Comparison of ENCODE assay signal across 19 cellular contexts in genomic region chr2:240390091-240391073, GRCh38. TPM values are rescaled to one million over a fixed set of nuclear protein-coding genes. Genes with fewer than 3 reads are reported as not detected.
A peak's percentile ranks its signal among the peaks of the same experiment; 100 is the strongest.
DNase-seq lines count a peak whose midpoint lies in the region; ATAC-seq, FAIRE-seq and TF ChIP-seq lines count a peak whose summit lies in the region.
"Had no signal": no experiment of that assay in that cellular context is flagged by ENCODE, and none has a peak within 500 bp of the region (broad histone marks: within the 10 kb centered on the region; RNA-seq: fewer than 3 reads in every experiment).

No MANE protein-coding gene starts in this region.

- peak overlapping the region; percentile 85 for H2BK120ac ChIP-seq in IMR-90 (ENCODE audit: low read depth, low read length)

- H2AFZ ChIP-seq in IMR-90 (replicated peaks; ENCODE audit: low read length, poor library complexity), result peak overlapping the region; percentile 63

- DNase-seq in activated CD4-positive, alpha-beta T cell treated with anti-CD3 and anti-CD28 coated beads, Interleukin-2, amount 10 ng/mL, durations not matched to agents 7 days and 5 days, result no peak
- no peak for DNase-seq in activated CD4-positive, alpha-beta T cell treated with anti-CD3 and anti-CD28 coated beads, Interleukin-2, amount 50 U/mL, for 4 hours
- DNase-seq in IMR-90 (no peak), left ventricle myocardium superior (peak; percentile 18), pancreas (peak in 4 of 6 donors; percentile 10 to 53 (median 32)), endodermal cell (no peak)
- no peak for DNase-seq in stimulated activated CD4-positive, alpha-beta T cell treated with anti-CD3 and anti-CD28 coated beads, Interleukin-4, amount 100 ng/mL, for 24 hours
- DNase-seq: activated CD4-positive, CD25-positive, alpha-beta regulatory T cell; activated CD8-positive, alpha-beta memory T cell treated with anti-CD3 and anti-CD28 coated beads, Interleukin-2, amount 50 U/mL, for 4 hours; activated gamma-delta T cell treated with Interleukin-2 at 50 U/mL for 16 hours; CD4-positive, alpha-beta T cell; DMS53; NCI-H1436 treated with DMSO at 0.1 percent for 48 hours; NCI-H446 treated with DMSO at 0.1 percent for 48 hours; SIG-M5 had no signal

- no peaks in the 10 kb centered on the region for H4K20me1 ChIP-seq in IMR-90 (ENCODE audit: insufficient read depth, low read length)

- no peak overlapping the region for H3K9ac ChIP-seq in IMR-90 (ENCODE audit: low read depth, low read length)
- H3K9ac ChIP-seq in endodermal cell (ENCODE audit: extremely low read depth, low read length, poor library complexity, severe bottlenecking), result no peak overlapping the region

- H3K18ac ChIP-seq in IMR-90 (ENCODE audit: low read depth, low read length), result no peak overlapping the region

- no peak overlapping the region for H4K8ac ChIP-seq in IMR-90 (ENCODE audit: low read depth in 2 of 2, low read length in 2 of 2)

- peak overlapping the region; percentile 31 for H3K27ac Mint-ChIP-seq in activated CD4-positive, alpha-beta T cell treated with anti-CD3 and anti-CD28 coated beads, Interleukin-2, amount 10 ng/mL, durations not matched to agents 7 days and 5 days
- no peak overlapping the region for H3K27ac Mint-ChIP-seq in endodermal cell
- H3K27ac Mint-ChIP-seq: CD4-positive, alpha-beta T cell; T-helper 17 cell had no signal

- in situ Hi-C loops in IMR-90 (cut with MboI; ENCODE audit: low sequenced_read_pairs), result no loop called here

- no peak overlapping the region for H3K4me3 ChIP-seq in IMR-90 (ENCODE audit: insufficient read depth, low read depth, low read length)
- no peak overlapping the region for H3K4me3 ChIP-seq in pancreas
- no peak overlapping the region for H3K4me3 ChIP-seq in endodermal cell (ENCODE audit: low read length)

- no peak for FAIRE-seq in pancreas (lab: Jason Lieb, UNC)
- FAIRE-seq: astrocyte had no signal

- no peak overlapping the region for H3K23ac ChIP-seq in IMR-90 (ENCODE audit: low read depth, low read length)

- dilution Hi-C loops in IMR-90 (cut with HindIII; ENCODE audit: low sequenced_read_pairs, unreplicated experiment), result no loop called here

- no peak overlapping the region for H3K4me3 Mint-ChIP-seq in activated CD4-positive, alpha-beta T cell treated with anti-CD3 and anti-CD28 coated beads, Interleukin-2, amount 10 ng/mL, durations not matched to agents 7 days and 5 days
- H3K4me3 Mint-ChIP-seq in endodermal cell, result no peak overlapping the region
- H3K4me3 Mint-ChIP-seq: CD4-positive, alpha-beta T cell; T-helper 17 cell had no signal

- TF ChIP-seq RAD21 in IMR-90 (IDR thresholded peaks at IDR 0.05; ENCODE audit: low read length), result no peak

- H3K4me2 ChIP-seq in IMR-90 (ENCODE audit: low read depth, low read length), result no peak overlapping the region

- intact Hi-C loops in IMR-90 (cut with micrococcal nuclease) (no loop called here), left ventricle myocardium superior (cut with micrococcal nuclease) (no loop called here), pancreas (cut with DNase I) (no loop called here)

- no peaks in the 10 kb centered on the region for H3K27me3 Mint-ChIP-seq in activated CD4-positive, alpha-beta T cell treated with anti-CD3 and anti-CD28 coated beads, Interleukin-2, amount 10 ng/mL, durations not matched to agents 7 days and 5 days
- H3K27me3 Mint-ChIP-seq in endodermal cell (ENCODE audit: insufficient read depth), result no peaks in the 10 kb centered on the region
- H3K27me3 Mint-ChIP-seq: CD4-positive, alpha-beta T cell; T-helper 17 cell had no signal

- peaks cover 19% of the 10 kb centered on the region for H3K9me1 ChIP-seq in IMR-90 (ENCODE audit: insufficient read depth, low read length)

- H2AK9ac ChIP-seq in IMR-90 (replicated peaks; ENCODE audit: low read depth, low read length, poor library complexity), result peak overlapping the region; percentile 23

- peaks cover 21% of the 10 kb centered on the region for H3K4me1 Mint-ChIP-seq in activated CD4-positive, alpha-beta T cell treated with anti-CD3 and anti-CD28 coated beads, Interleukin-2, amount 10 ng/mL, durations not matched to agents 7 days and 5 days
- H3K4me1 Mint-ChIP-seq in endodermal cell, result no peaks in the 10 kb centered on the region

- BruUV-seq in IMR-90 (replicated peaks; lab: Mats Ljungman, UMichigan), result no TSS peak

- peak overlapping the region; percentile 86; the same call in 1 of the 2 replicates for H2AK5ac ChIP-seq in IMR-90 (ENCODE audit: low read depth, low read length)

- peak overlapping the region; percentile 19 for H3K14ac ChIP-seq in IMR-90 (replicated peaks; ENCODE audit: low read depth, low read length)

- H2BK15ac ChIP-seq in IMR-90 (ENCODE audit: low read depth, low read length), result peak overlapping the region; percentile 93; the same call in 2 of the 3 replicates

- no peak overlapping the region for H3K56ac ChIP-seq in IMR-90 (ENCODE audit: extremely low read depth, insufficient read depth, low read length)

- CTCF ChIA-PET in activated CD4-positive, alpha-beta T cell treated with anti-CD3 and anti-CD28 coated beads, Interleukin-2, amount 10 ng/mL, durations not matched to agents 7 days and 5 days (lab: Charles Lee), result no interaction called here
- CTCF ChIA-PET in IMR-90 (lab: Yijun Ruan, JAX), result no interaction called here

- H2BK5ac ChIP-seq in IMR-90 (ENCODE audit: low read depth, low read length, poor library complexity, severe bottlenecking), result no peak overlapping the region

- H3K9me3 Mint-ChIP-seq in activated CD4-positive, alpha-beta T cell treated with anti-CD3 and anti-CD28 coated beads, Interleukin-2, amount 10 ng/mL, durations not matched to agents 7 days and 5 days, result no peaks in the 10 kb centered on the region
- H3K9me3 Mint-ChIP-seq in endodermal cell, result no peaks in the 10 kb centered on the region
- H3K9me3 Mint-ChIP-seq: CD4-positive, alpha-beta T cell had no signal

- H3K36me3 ChIP-seq in IMR-90 (ENCODE audit: control insufficient read depth, insufficient read depth, low read length) (no peaks in the 10 kb centered on the region), pancreas (no peaks in the 10 kb centered on the region), endodermal cell (ENCODE audit: control insufficient read depth, insufficient read depth, low read length) (no peaks in the 10 kb centered on the region)

- no peak overlapping the region for H4K5ac ChIP-seq in IMR-90 (ENCODE audit: low read depth, low read length)

- peak overlapping the region; percentile 83; the same call in 1 of the 2 replicates for H2BK20ac ChIP-seq in IMR-90 (ENCODE audit: low read depth, low read length)

- no peak overlapping the region for H3K27ac ChIP-seq in IMR-90 (ENCODE audit: insufficient read depth, low read length)
- no peak overlapping the region for H3K27ac ChIP-seq in pancreas
- no peak overlapping the region for H3K27ac ChIP-seq in endodermal cell (ENCODE audit: low read depth, low read length)

- no peak for TF ChIP-seq POLR2A in IMR-90 (IDR thresholded peaks at IDR 0.05; ENCODE audit: low read depth, low read length)

- no peak for ATAC-seq in IMR-90 (ENCODE audit: low read depth)
- ATAC-seq in left ventricle myocardium superior, result no peak
- no peak for ATAC-seq in pancreas
- ATAC-seq in GM21529 (IDR thresholded peaks at IDR 0.05; ENCODE audit: unreplicated experiment), result no peak
- ATAC-seq: HCT116, T-helper 17 cell had no signal

- H3K27me3 ChIP-seq in IMR-90 (ENCODE audit: control insufficient read depth, insufficient read depth, low read length), result no peaks in the 10 kb centered on the region
- H3K27me3 ChIP-seq in pancreas, result no peaks in the 10 kb centered on the region
- no peaks in the 10 kb centered on the region for H3K27me3 ChIP-seq in endodermal cell (ENCODE audit: control insufficient read depth, insufficient read depth, low read length, poor library complexity, severe bottlenecking)

- peaks cover 0 to 16% of the 10 kb centered on the region in 2 experiments; a peak in 2 of 4 replicates for H3K79me1 ChIP-seq in IMR-90 (ENCODE audit: low read depth in 1 of 2, low read length in 2 of 2)

- no peaks in the 10 kb centered on the region for H3K36me3 Mint-ChIP-seq in activated CD4-positive, alpha-beta T cell treated with anti-CD3 and anti-CD28 coated beads, Interleukin-2, amount 10 ng/mL, durations not matched to agents 7 days and 5 days (ENCODE audit: low read depth)
- no peaks in the 10 kb centered on the region for H3K36me3 Mint-ChIP-seq in endodermal cell (ENCODE audit: low read depth)

- POLR2A ChIA-PET in activated CD4-positive, alpha-beta T cell treated with anti-CD3 and anti-CD28 coated beads, Interleukin-2, amount 10 ng/mL, durations not matched to agents 7 days and 5 days (lab: Charles Lee), result no interaction called here
- POLR2A ChIA-PET in IMR-90 (lab: Charles Lee; ENCODE audit: unreplicated experiment), result no interaction called here

- TF ChIP-seq CTCF in IMR-90 (conservative IDR thresholded peaks at IDR 0.05; ENCODE audit: low read depth, low read length) (no peak), pancreas (IDR thresholded peaks at IDR 0.05) (no peak), endodermal cell (conservative IDR thresholded peaks at IDR 0.05) (no peak)

- WGBS in IMR-90 (ENCODE audit: extremely low coverage in 2 of 2, insufficient read length in 1 of 2), 2 experiments, result 81% methylated on average over 5 of the region's 28 CpGs; no CpG with 5 or more reads in 1 of the 2 experiments
- WGBS in pancreas, 2 donors, result 80 to 82% methylated on average over 27 to 28 of the region's 28 CpGs
- 90 to 95% methylated on average over 11 to 28 of the region's 28 CpGs for WGBS in endodermal cell (ENCODE audit: insufficient coverage in 1 of 2, insufficient read length in 1 of 2), 2 experiments

- peaks cover 11% of the 10 kb centered on the region for H3K4me1 ChIP-seq in IMR-90 (ENCODE audit: control insufficient read depth, insufficient read depth, low read length)
- H3K4me1 ChIP-seq in pancreas, result no peaks in the 10 kb centered on the region
- H3K4me1 ChIP-seq in endodermal cell (ENCODE audit: control insufficient read depth, insufficient read depth, low read length), result no peaks in the 10 kb centered on the region

- peak overlapping the region; percentile 86 for H3K4ac ChIP-seq in IMR-90 (ENCODE audit: low read depth, low read length)

- no peaks in the 10 kb centered on the region for H3K9me3 ChIP-seq in IMR-90 (ENCODE audit: control insufficient read depth, insufficient read depth, low read length)
- no peaks in the 10 kb centered on the region for H3K9me3 ChIP-seq in pancreas
- no peaks in the 10 kb centered on the region for H3K9me3 ChIP-seq in endodermal cell (ENCODE audit: control insufficient read depth, low read length)

- peak overlapping the region; percentile 58 for H4K91ac ChIP-seq in IMR-90 (ENCODE audit: insufficient read depth, low read depth, low read length)

RNA-seq across cellular contexts. Expression of gene GPC1, which starts 45.1 kb away (rescaled TPM):
- 1 to 10 TPM; 7.3 to 7.5 TPM for total RNA-seq in activated CD4-positive, alpha-beta T cell treated with anti-CD3 and anti-CD28 coated beads, Interleukin-2, amount 10 ng/mL, durations not matched to agents 7 days and 5 days
- total RNA-seq in IMR-90 (2012; rRNA removed) (16.0 and 18.6 TPM in 2 replicates), left ventricle myocardium superior (177 TPM), pancreas (10 to 100 TPM; 11.7 to 37.6 (median 16.3) TPM), endodermal cell (10 to 100 TPM; 37.8 to 69.7 TPM)
- polyA plus RNA-seq in IMR-90 (2012; rRNA removed) (211 and 222 TPM in 2 replicates), pancreas (10 to 100 TPM; 23.2 to 27.5 TPM)
- 148 and 334 TPM in 2 replicates for polyA plus RNA-seq in IMR-90 (2012; cell fraction: cytosol; rRNA removed)
- 193 and 494 TPM in 2 replicates for polyA plus RNA-seq in IMR-90 (2012; cell fraction: nucleus; rRNA removed; ENCODE audit: low replicate concordance)
- 55.9 TPM for polyA plus RNA-seq in endodermal cell (2013, experiment 1 of 2)
- 56.9 TPM for polyA plus RNA-seq in endodermal cell (2013, experiment 2 of 2)

Comparison
In these comparisons a context has a peak if more than half of its experiments do, and no peak if none do; other contexts are left out.
1. DNase-seq: peak in left ventricle myocardium superior (single experiment) and pancreas (4 of 6); none in activated CD4-positive, alpha-beta T cell treated with anti-CD3 and anti-CD28 coated beads, Interleukin-2, amount 10 ng/mL, durations not matched to agents 7 days and 5 days (single experiment), activated CD4-positive, alpha-beta T cell treated with anti-CD3 and anti-CD28 coated beads, Interleukin-2, amount 50 U/mL, for 4 hours (0 of 2), IMR-90 (single experiment), endodermal cell (single experiment) and stimulated activated CD4-positive, alpha-beta T cell treated with anti-CD3 and anti-CD28 coated beads, Interleukin-4, amount 100 ng/mL, for 24 hours (single experiment).